Comparison of ENCODE assay signal across 8 cellular contexts in the genomic region with DNA sequence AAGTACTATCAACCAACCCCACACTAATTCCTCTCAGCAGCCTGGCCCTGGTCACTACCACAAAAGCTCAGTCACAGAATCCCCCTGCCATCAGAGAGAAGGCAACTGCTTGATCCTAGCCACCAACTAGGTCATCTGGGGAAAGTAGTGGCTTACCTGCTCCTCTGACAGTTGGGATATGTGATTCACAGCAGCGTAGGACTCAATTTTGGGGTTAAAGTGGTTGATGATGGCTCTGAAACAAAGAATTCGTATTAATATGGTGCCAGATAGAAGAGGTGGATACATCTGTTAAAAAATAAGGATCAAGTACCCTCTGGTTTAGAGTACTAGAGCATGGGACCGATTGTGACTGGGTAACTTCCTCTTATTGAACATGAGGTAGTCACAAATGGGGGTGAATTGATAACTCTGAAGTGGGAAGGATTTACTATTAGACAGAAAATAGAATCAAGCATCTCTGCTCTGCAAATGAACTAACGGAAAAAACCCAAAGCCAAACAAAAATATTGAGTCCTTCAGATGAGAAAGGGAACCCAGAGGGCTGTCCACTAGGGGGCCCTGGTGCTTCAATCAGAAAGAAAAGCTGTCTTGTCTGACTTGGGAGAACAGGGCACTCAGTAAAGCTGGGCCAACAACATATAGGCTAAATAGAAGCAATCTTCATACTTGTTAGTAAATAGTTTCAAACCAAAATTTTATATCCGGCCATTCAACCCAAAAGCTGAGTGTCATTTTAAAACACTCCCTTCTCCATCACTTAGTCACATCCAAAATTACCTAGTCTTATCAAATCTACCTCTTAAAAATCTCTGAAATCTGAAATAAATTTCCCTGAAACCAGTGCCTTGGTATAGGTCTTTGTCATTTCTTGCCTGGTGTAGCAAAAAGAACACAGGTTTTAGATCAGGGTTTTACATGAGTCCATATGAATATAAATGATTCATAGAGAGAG. TPM values are rescaled to one million over a fixed set of nuclear protein-coding genes. Genes with fewer than 3 reads are reported as not detected.
DNase-seq lines count a peak whose midpoint lies in the region; TF ChIP-seq lines count a peak whose summit lies in the region.

No MANE protein-coding gene starts in this region.

- TF ChIP-seq POLR2A in thyroid gland (IDR thresholded peaks at IDR 0.05), result no peak

- intact Hi-C loops in thyroid gland (cut with DNase I), result loop anchor here (5.0 kb wide), 1 partner anchor 118 kb away; no protein-coding TSS in a partner anchor

- peaks cover 11% of the 10 kb centered on the region for H3K36me3 Mint-ChIP-seq in osteocyte (ENCODE audit: unreplicated experiment)

- no peaks in the 10 kb centered on the region for H3K27me3 ChIP-seq in thyroid gland

- WGBS in thyroid gland, 2 donors, result 67 to 73% methylated on average over 5 of the region's 5 CpGs

- no peak overlapping the region for H3K4me3 ChIP-seq in fibroblast of villous mesenchyme (ENCODE audit: low read depth, low read length)
- H3K4me3 ChIP-seq in thyroid gland (replicated peaks in 1 of 3), result no peak overlapping the region

- H3K27ac ChIP-seq in thyroid gland, result no peak overlapping the region

- no peaks in the 10 kb centered on the region for H3K36me3 ChIP-seq in thyroid gland

- H3K4me3 Mint-ChIP-seq in osteocyte (ENCODE audit: unreplicated experiment), result no peak overlapping the region

- no peaks in the 10 kb centered on the region for H3K9me3 Mint-ChIP-seq in osteocyte (ENCODE audit: unreplicated experiment)

- TF ChIP-seq CTCF in fibroblast of villous mesenchyme (IDR thresholded peaks at IDR 0.05; ENCODE audit: insufficient read depth, low read depth, low read length), result peak; percentile 95
- TF ChIP-seq CTCF in osteocyte (IDR thresholded peaks at IDR 0.05), result peak; percentile 87
- TF ChIP-seq CTCF in thyroid gland (IDR thresholded peaks at IDR 0.05), result peak; percentile 36 to 72 (median 48)

- H3K27ac Mint-ChIP-seq in osteocyte (ENCODE audit: unreplicated experiment), result peak overlapping the region; percentile 53

- peaks cover 2% of the 10 kb centered on the region for H3K4me1 Mint-ChIP-seq in osteocyte (ENCODE audit: unreplicated experiment)

- H3K9me3 ChIP-seq in thyroid gland, result no peaks in the 10 kb centered on the region

- peak; percentile 32 for DNase-seq in NCI-H2171 treated with DMSO at 0.1 percent for 48 hours (lab: John Stamatoyannopoulos, UW)
- DNase-seq in NCI-H2171 (lab: John Stamatoyannopoulos, UW), result no peak
- DNase-seq in HuH-7 (ENCODE audit: low spot score), result peak; percentile 58
- DNase-seq in RPMI7951 (ENCODE audit: low read depth), result peak; percentile 61
- peak; percentile 31 to 40 for DNase-seq in activated T-helper 1 cell treated with anti-CD3 and anti-CD28 coated beads, Interleukin-2, amount 50 U/mL, for 16 hours (ENCODE audit: low read depth in 1 of 2, low spot score in 1 of 2)
- DNase-seq in fibroblast of villous mesenchyme (ENCODE audit: low read depth), result peak; percentile 82
- peak; percentile 88 for DNase-seq in osteocyte (ENCODE audit: extremely low spot score, unreplicated experiment)
- DNase-seq in thyroid gland, result peak; percentile 68 to 73

- no peaks in the 10 kb centered on the region for H3K27me3 Mint-ChIP-seq in osteocyte (ENCODE audit: unreplicated experiment)

- peaks cover 3 to 11% of the 10 kb centered on the region in 2 donors for H3K4me1 ChIP-seq in thyroid gland

RNA-seq across cellular contexts. Expression of a gene that starts 45.9 kb away (rescaled TPM):
- total RNA-seq in RPMI7951 (2014; rRNA removed; shearing (Covaris generic)), result 0.12 and 0.59 TPM in 2 replicates
- total RNA-seq in fibroblast of villous mesenchyme, result 0.86 and 0.97 TPM in 2 replicates
- 3.2 and 3.5 TPM in 2 replicates for total RNA-seq in osteocyte
- 1 to 10 TPM; 1.0 to 3.5 (median 1.4) TPM for total RNA-seq in thyroid gland
